ENCODE assay signal across 8 cellular contexts in genomic region chr2:112811841-112812306, GRCh38. TPM values are rescaled to one million over a fixed set of nuclear protein-coding genes. Genes with fewer than 3 reads are reported as not detected.
DNase-seq lines count a peak whose midpoint lies in the region; ATAC-seq and TF ChIP-seq lines count a peak whose summit lies in the region.

No MANE protein-coding gene starts in this region.

- H3F3A ChIP-seq in MM.1S (ENCODE audit: insufficient read depth, low read length): no peaks in the 10 kb centered on the region

- no peak for TF ChIP-seq CTCF in MM.1S (IDR thresholded peaks at IDR 0.05; ENCODE audit: low read length)

- H3K4me1 ChIP-seq in MM.1S (ENCODE audit: low read length): no peaks in the 10 kb centered on the region

- no peaks in the 10 kb centered on the region for H3K9me3 ChIP-seq in MM.1S (replicated peaks; ENCODE audit: insufficient read depth, low read length)

- H3K27me3 Mint-ChIP-seq in activated T-cell treated with anti-CD3 and anti-CD28 coated beads, Interleukin-2, amount 50 U/mL, for 72 hours (ENCODE audit: low read depth): no peaks in the 10 kb centered on the region

- peaks cover 10 to 12% of the 10 kb centered on the region in 2 donors for H3K9me3 Mint-ChIP-seq in activated T-cell treated with anti-CD3 and anti-CD28 coated beads, Interleukin-2, amount 50 U/mL, for 72 hours

- no peaks in the 10 kb centered on the region for H3K36me3 ChIP-seq in MM.1S (replicated peaks; ENCODE audit: insufficient read depth, low read length)

- peak overlapping the region in 1 of 2 donors; percentile 19 for H3K4me3 Mint-ChIP-seq in activated T-cell treated with anti-CD3 and anti-CD28 coated beads, Interleukin-2, amount 50 U/mL, for 72 hours

- no peak overlapping the region for H3K9ac ChIP-seq in MM.1S (ENCODE audit: low read length)

- H2AFZ ChIP-seq in MM.1S (ENCODE audit: low read length): no peak overlapping the region

- no peaks in the 10 kb centered on the region for H3K79me2 ChIP-seq in MM.1S (ENCODE audit: low read length)

- DNase-seq in stimulated activated CD4-positive, alpha-beta T cell treated with anti-CD3 and anti-CD28 coated beads, Interleukin-15, amount 100 ng/mL, for 24 hours: peak; percentile 46
- DNase-seq in stimulated activated CD4-positive, alpha-beta T cell treated with anti-CD3 and anti-CD28 coated beads, Interleukin-1b, Interleukin-23, amount 100 ng/mL, for 48 hours: no peak
- DNase-seq in activated T-cell treated with anti-CD3 and anti-CD28 coated beads, Interleukin-2, amount 50 U/mL, for 72 hours: no peak
- DNase-seq in iris pigment epithelial cell (ENCODE audit: low read depth) (peak; percentile 89), NCI-H1436 treated with DMSO at 0.1 percent for 48 hours (lab: John Stamatoyannopoulos, UW) (no peak), MM.1S (no peak)

- no peaks in the 10 kb centered on the region for H3K9me2 ChIP-seq in MM.1S (replicated peaks; ENCODE audit: insufficient read depth, low read length)

- H3K27ac ChIP-seq in MM.1S (ENCODE audit: low read length): no peak overlapping the region

- peaks cover 13 to 20% of the 10 kb centered on the region in 2 donors for H3K36me3 Mint-ChIP-seq in activated T-cell treated with anti-CD3 and anti-CD28 coated beads, Interleukin-2, amount 50 U/mL, for 72 hours (ENCODE audit: insufficient read depth in 2 of 2)

- H3K27me3 ChIP-seq in MM.1S (replicated peaks; ENCODE audit: insufficient read depth, low read length): no peaks in the 10 kb centered on the region

- peaks cover 30% of the 10 kb centered on the region for H3K4me1 Mint-ChIP-seq in activated T-cell treated with anti-CD3 and anti-CD28 coated beads, Interleukin-2, amount 50 U/mL, for 72 hours (ENCODE audit: low read depth)

- ATAC-seq in activated T-cell treated with anti-CD3 and anti-CD28 coated beads, Interleukin-2, amount 50 U/mL, for 72 hours (replicated peaks in 1 of 2): peak; percentile 54 to 69
- ATAC-seq in GM18873 (IDR thresholded peaks at IDR 0.05; ENCODE audit: low FRiP score, unreplicated experiment): no peak
- no peak for ATAC-seq in GM21360 (IDR thresholded peaks at IDR 0.05; ENCODE audit: unreplicated experiment)

- no peak overlapping the region for H3K4me2 ChIP-seq in MM.1S (ENCODE audit: low read depth, low read length)

- no peak overlapping the region for H3K4me3 ChIP-seq in MM.1S (ENCODE audit: low read length)

- H3K27ac Mint-ChIP-seq in activated T-cell treated with anti-CD3 and anti-CD28 coated beads, Interleukin-2, amount 50 U/mL, for 72 hours: peak overlapping the region; percentile 56

- no peaks in the 10 kb centered on the region for H4K20me1 ChIP-seq in MM.1S (ENCODE audit: insufficient read depth, low read length)

RNA-seq across cellular contexts. Expression of gene IL1B, which starts 24.7 kb away (rescaled TPM):
- under 1 TPM in 1 of 2 donors, not detected in 1; 0.14 TPM for total RNA-seq in activated T-cell treated with anti-CD3 and anti-CD28 coated beads, Interleukin-2, amount 50 U/mL, for 72 hours

RNA-seq across cellular contexts. Expression of gene IL1A, which starts 27.6 kb away (rescaled TPM):
- 1 to 10 TPM; 1.4 to 6.6 TPM for total RNA-seq in activated T-cell treated with anti-CD3 and anti-CD28 coated beads, Interleukin-2, amount 50 U/mL, for 72 hours

RNA-seq across cellular contexts. Expression of gene CKAP2L, which starts 47.5 kb away (rescaled TPM):
- 10 to 100 TPM; 45.5 to 47.7 TPM for total RNA-seq in activated T-cell treated with anti-CD3 and anti-CD28 coated beads, Interleukin-2, amount 50 U/mL, for 72 hours

Comparison
In these comparisons a context has a peak if more than half of its experiments do, and no peak if none do; other contexts are left out.
1. DNase-seq: peak in stimulated activated CD4-positive, alpha-beta T cell treated with anti-CD3 and anti-CD28 coated beads, Interleukin-15, amount 100 ng/mL, for 24 hours (single experiment) and iris pigment epithelial cell (single experiment); none in stimulated activated CD4-positive, alpha-beta T cell treated with anti-CD3 and anti-CD28 coated beads, Interleukin-1b, Interleukin-23, amount 100 ng/mL, for 48 hours (single experiment), activated T-cell treated with anti-CD3 and anti-CD28 coated beads, Interleukin-2, amount 50 U/mL, for 72 hours (0 of 2), NCI-H1436 treated with DMSO at 0.1 percent for 48 hours (single experiment) and MM.1S (single experiment).
2. ATAC-seq: peak in activated T-cell treated with anti-CD3 and anti-CD28 coated beads, Interleukin-2, amount 50 U/mL, for 72 hours (2 of 2); none in GM18873 (single experiment) and GM21360 (single experiment).